ENCODE assay signal across 9 cellular contexts in the genomic region with DNA sequence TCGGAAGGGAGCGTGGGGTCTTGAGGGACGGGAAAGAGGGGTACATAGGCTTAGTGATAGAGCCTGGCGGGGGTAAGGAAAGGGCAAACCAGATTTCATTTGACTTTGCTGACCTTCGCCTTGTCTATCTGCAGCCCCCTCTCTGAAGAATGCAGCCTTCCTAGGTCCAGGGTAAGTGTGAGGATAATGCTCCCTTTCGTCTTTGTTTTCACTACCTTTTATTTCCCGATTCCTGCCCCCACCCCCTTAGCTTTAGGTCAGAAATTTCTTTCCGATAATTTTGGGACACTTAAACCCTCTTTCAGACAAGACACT. TPM values are rescaled to one million over a fixed set of nuclear protein-coding genes. Genes with fewer than 3 reads are reported as not detected.
A peak's percentile ranks its signal among the peaks of the same experiment; 100 is the strongest.
DNase-seq lines count a peak whose midpoint lies in the region; ATAC-seq and TF ChIP-seq lines count a peak whose summit lies in the region.
"Had no signal": no experiment of that assay in that cellular context is flagged by ENCODE, and none has a peak within 500 bp of the region (broad histone marks: within the 10 kb centered on the region; RNA-seq: fewer than 3 reads in every experiment).

No MANE protein-coding gene starts in this region.

- peaks cover 74% of the 10 kb centered on the region for H3K4me1 Mint-ChIP-seq in activated CD4-positive, alpha-beta T cell treated with anti-CD3 and anti-CD28 coated beads, Interleukin-2, amount 10 ng/mL, durations not matched to agents 7 days and 5 days

- under 1% methylated on average over 8 of the region's 8 CpGs for WGBS in liver
- WGBS in thyroid gland, 2 donors: 0 to 1% methylated on average over 8 of the region's 8 CpGs

- peaks cover 13 to 29% of the 10 kb centered on the region in 2 donors for H3K4me1 ChIP-seq in ascending aorta
- H3K4me1 ChIP-seq in liver (ENCODE audit: control insufficient read depth in 4 of 4, insufficient read depth in 4 of 4, low read length in 3 of 4): peaks cover 2 to 31% (median 23%) of the 10 kb centered on the region in 4 donors
- peaks cover 9 to 28% of the 10 kb centered on the region in 2 donors for H3K4me1 ChIP-seq in thyroid gland

- no peaks in the 10 kb centered on the region for H3K9me3 ChIP-seq in ascending aorta
- no peaks in the 10 kb centered on the region for H3K9me3 ChIP-seq in liver (ENCODE audit: control insufficient read depth in 4 of 4, low read length in 3 of 4)
- H3K9me3 ChIP-seq in thyroid gland: no peaks in the 10 kb centered on the region

- H3K4me3 Mint-ChIP-seq in activated CD4-positive, alpha-beta T cell treated with anti-CD3 and anti-CD28 coated beads, Interleukin-2, amount 10 ng/mL, durations not matched to agents 7 days and 5 days: peak overlapping the region; percentile 100

- DNase-seq in activated CD4-positive, alpha-beta T cell treated with anti-CD3 and anti-CD28 coated beads, Interleukin-2, amount 10 ng/mL, durations not matched to agents 7 days and 5 days: no peak
- DNase-seq in activated CD4-positive, alpha-beta T cell treated with anti-CD3 and anti-CD28 coated beads for 1 hour: no peak
- DNase-seq in ascending aorta (ENCODE audit: low spot score in 2 of 2) (no peak), thyroid gland (no peak), NCI-H2107 treated with DMSO at 0.1 percent for 48 hours (lab: John Stamatoyannopoulos, UW; ENCODE audit: unreplicated experiment) (no peak)
- no peak for DNase-seq in stimulated activated CD4-positive, alpha-beta T cell treated with anti-CD3 and anti-CD28 coated beads, Interleukin-2, amount 100 ng/mL, for 48 hours

- TF ChIP-seq RAD21 in liver (IDR thresholded peaks at IDR 0.05): no peak

- H3K9me3 Mint-ChIP-seq in activated CD4-positive, alpha-beta T cell treated with anti-CD3 and anti-CD28 coated beads, Interleukin-2, amount 10 ng/mL, durations not matched to agents 7 days and 5 days: no peaks in the 10 kb centered on the region

- CTCF ChIA-PET in activated CD4-positive, alpha-beta T cell treated with anti-CD3 and anti-CD28 coated beads, Interleukin-2, amount 10 ng/mL, durations not matched to agents 7 days and 5 days (lab: Charles Lee): interaction anchor here (1.1 kb wide), 1 partner anchor 319 kb away, joined by 4 read pairs; no protein-coding TSS in a partner anchor

- no peaks in the 10 kb centered on the region for H3K27me3 Mint-ChIP-seq in activated CD4-positive, alpha-beta T cell treated with anti-CD3 and anti-CD28 coated beads, Interleukin-2, amount 10 ng/mL, durations not matched to agents 7 days and 5 days

- intact Hi-C loops in ascending aorta (cut with DNase I) (loop anchor here (1.0 to 10.0 kb wide), 6 partner anchors 306 to 1265 kb away; a partner anchor contains a TSS), thyroid gland (cut with DNase I) (no loop called here)

- peaks cover 75% of the 10 kb centered on the region for H3K36me3 Mint-ChIP-seq in activated CD4-positive, alpha-beta T cell treated with anti-CD3 and anti-CD28 coated beads, Interleukin-2, amount 10 ng/mL, durations not matched to agents 7 days and 5 days (ENCODE audit: low read depth)

- H3K27ac ChIP-seq in ascending aorta (peak overlapping the region; percentile 80 to 82), liver (ENCODE audit: low read depth in 1 of 2, low read length in 2 of 2) (peak overlapping the region; percentile 80 to 87), thyroid gland (peak overlapping the region; percentile 49 to 74 (median 71))

- TF ChIP-seq POLR2A in thyroid gland (IDR thresholded peaks at IDR 0.05): no peak

- ATAC-seq in GM18498 (IDR thresholded peaks at IDR 0.05; ENCODE audit: unreplicated experiment): no peak

- peak overlapping the region; percentile 85 to 96 for H3K4me3 ChIP-seq in ascending aorta
- H3K4me3 ChIP-seq in liver (ENCODE audit: low read depth in 1 of 3, low read length in 3 of 3): peak overlapping the region; percentile 78 to 99 (median 98)
- H3K4me3 ChIP-seq in thyroid gland (replicated peaks in 1 of 3): peak overlapping the region; percentile 52 to 86 (median 77)

- peak overlapping the region; percentile 97 for H3K9ac ChIP-seq in liver (ENCODE audit: low read depth in 1 of 2, low read length in 2 of 2)

- H3K36me3 ChIP-seq in ascending aorta: peaks cover 4 to 16% of the 10 kb centered on the region in 2 donors
- peaks cover 1 to 16% (median 8%) of the 10 kb centered on the region in 4 donors for H3K36me3 ChIP-seq in liver (ENCODE audit: control insufficient read depth in 4 of 4, insufficient read depth in 3 of 4, low read depth in 1 of 4, low read length in 3 of 4)
- H3K36me3 ChIP-seq in thyroid gland: peaks cover 6 to 9% of the 10 kb centered on the region in 2 donors

- H3K27me3 ChIP-seq in ascending aorta (no peaks in the 10 kb centered on the region), liver (ENCODE audit: control insufficient read depth in 4 of 4, insufficient read depth in 4 of 4, low read length in 3 of 4) (no peaks in the 10 kb centered on the region), thyroid gland (no peaks in the 10 kb centered on the region)

- H3K27ac Mint-ChIP-seq in activated CD4-positive, alpha-beta T cell treated with anti-CD3 and anti-CD28 coated beads, Interleukin-2, amount 10 ng/mL, durations not matched to agents 7 days and 5 days: peak overlapping the region; percentile 97

- no peak for TF ChIP-seq CTCF in ascending aorta (IDR thresholded peaks at IDR 0.05)
- TF ChIP-seq CTCF in liver (IDR thresholded peaks at IDR 0.05; ENCODE audit: low read depth, low read length, missing input control): no peak
- TF ChIP-seq CTCF in thyroid gland (IDR thresholded peaks at IDR 0.05): no peak

- POLR2A ChIA-PET in activated CD4-positive, alpha-beta T cell treated with anti-CD3 and anti-CD28 coated beads, Interleukin-2, amount 10 ng/mL, durations not matched to agents 7 days and 5 days (lab: Charles Lee): no interaction called here

TF ChIP-seq in liver, 16 proteins besides CTCF, POLR2A, EP300 and RAD21 (continues in another document):
- no peak for TF ChIP-seq HNF4A (conservative IDR thresholded peaks at IDR 0.05)
- TF ChIP-seq JUND (IDR thresholded peaks at IDR 0.05): no peak
- TF ChIP-seq NR2F2 (IDR thresholded peaks at IDR 0.05): no peak
- TF ChIP-seq EGR1 (IDR thresholded peaks at IDR 0.05; ENCODE audit: low read depth in 2 of 2): no peak
- TF ChIP-seq RXRA (IDR thresholded peaks at IDR 0.05): no peak
- TF ChIP-seq, protein P1, sequence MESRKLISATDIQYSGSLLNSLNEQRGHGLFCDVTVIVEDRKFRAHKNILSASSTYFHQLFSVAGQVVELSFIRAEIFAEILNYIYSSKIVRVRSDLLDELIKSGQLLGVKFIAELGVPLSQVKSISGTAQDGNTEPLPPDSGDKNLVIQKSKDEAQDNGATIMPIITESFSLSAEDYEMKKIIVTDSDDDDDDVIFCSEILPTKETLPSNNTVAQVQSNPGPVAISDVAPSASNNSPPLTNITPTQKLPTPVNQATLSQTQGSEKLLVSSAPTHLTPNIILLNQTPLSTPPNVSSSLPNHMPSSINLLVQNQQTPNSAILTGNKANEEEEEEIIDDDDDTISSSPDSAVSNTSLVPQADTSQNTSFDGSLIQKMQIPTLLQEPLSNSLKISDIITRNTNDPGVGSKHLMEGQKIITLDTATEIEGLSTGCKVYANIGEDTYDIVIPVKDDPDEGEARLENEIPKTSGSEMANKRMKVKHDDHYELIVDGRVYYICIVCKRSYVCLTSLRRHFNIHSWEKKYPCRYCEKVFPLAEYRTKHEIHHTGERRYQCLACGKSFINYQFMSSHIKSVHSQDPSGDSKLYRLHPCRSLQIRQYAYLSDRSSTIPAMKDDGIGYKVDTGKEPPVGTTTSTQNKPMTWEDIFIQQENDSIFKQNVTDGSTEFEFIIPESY (IDR thresholded peaks at IDR 0.05): no peak
- no peak for TF ChIP-seq FOXA1 (IDR thresholded peaks at IDR 0.05)
- no peak for TF ChIP-seq HNF4G (IDR thresholded peaks at IDR 0.05)
- TF ChIP-seq FOXA2 (IDR thresholded peaks at IDR 0.05): no peak
- TF ChIP-seq, protein P2, sequence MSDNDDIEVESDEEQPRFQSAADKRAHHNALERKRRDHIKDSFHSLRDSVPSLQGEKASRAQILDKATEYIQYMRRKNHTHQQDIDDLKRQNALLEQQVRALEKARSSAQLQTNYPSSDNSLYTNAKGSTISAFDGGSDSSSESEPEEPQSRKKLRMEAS (IDR thresholded peaks at IDR 0.05): no peak

RNA-seq across cellular contexts. Expression of a gene that starts 0.4 kb away (rescaled TPM):
- total RNA-seq in activated CD4-positive, alpha-beta T cell treated with anti-CD3 and anti-CD28 coated beads, Interleukin-2, amount 10 ng/mL, durations not matched to agents 7 days and 5 days: 100 to 1,000 TPM; 321 to 348 TPM
- total RNA-seq in ascending aorta (24.7 TPM), liver (100 to 1,000 TPM; 143 to 212 TPM), thyroid gland (100 to 1,000 TPM; 128 to 252 (median 193) TPM)
- polyA plus RNA-seq in liver: 100 to 1,000 TPM; 234 to 257 TPM

RNA-seq across cellular contexts. Expression of a gene that starts 0.6 kb away (rescaled TPM):
- total RNA-seq in activated CD4-positive, alpha-beta T cell treated with anti-CD3 and anti-CD28 coated beads, Interleukin-2, amount 10 ng/mL, durations not matched to agents 7 days and 5 days: 10 to 100 TPM; 46.1 to 48.6 TPM
- total RNA-seq in ascending aorta: 31.2 TPM
- 10 to 100 TPM; 12.7 to 21.9 TPM for total RNA-seq in liver
- polyA plus RNA-seq in liver: 10 to 100 TPM; 17.9 to 25.3 TPM
- total RNA-seq in thyroid gland: 10 to 100 TPM; 19.5 to 36.1 (median 26.3) TPM

RNA-seq across cellular contexts. Expression of a gene that starts 22.1 kb away (rescaled TPM):
- total RNA-seq in activated CD4-positive, alpha-beta T cell treated with anti-CD3 and anti-CD28 coated beads, Interleukin-2, amount 10 ng/mL, durations not matched to agents 7 days and 5 days: 1 to 10 TPM; 1.6 to 1.7 TPM
- 1.6 TPM for total RNA-seq in ascending aorta
- 10 to 100 TPM in 1 of 2 donors, 1 to 10 TPM in 1; 2.8 to 10.6 TPM for total RNA-seq in liver
- 10 to 100 TPM in 1 of 2 donors, under 1 TPM in 1; 0.96 to 10.9 TPM for polyA plus RNA-seq in liver
- total RNA-seq in thyroid gland: 1 to 10 TPM; 1.1 to 2.1 (median 1.7) TPM

RNA-seq across cellular contexts. Expression of a gene that starts 24.1 kb away (rescaled TPM):
- 10 to 100 TPM; 34.5 to 49.8 TPM for total RNA-seq in activated CD4-positive, alpha-beta T cell treated with anti-CD3 and anti-CD28 coated beads, Interleukin-2, amount 10 ng/mL, durations not matched to agents 7 days and 5 days
- total RNA-seq in ascending aorta (18.9 TPM), liver (1 to 10 TPM; 4.0 to 6.4 TPM), thyroid gland (10 to 100 TPM in 1 of 4 donors, 1 to 10 TPM in 3; 2.5 to 23.6 (median 6.5) TPM)
- 10 to 100 TPM; 14.4 to 16.3 TPM for polyA plus RNA-seq in liver

RNA-seq across cellular contexts. Expression of a gene that starts 53.8 kb away (rescaled TPM):
- under 1 TPM; 0.15 TPM for total RNA-seq in activated CD4-positive, alpha-beta T cell treated with anti-CD3 and anti-CD28 coated beads, Interleukin-2, amount 10 ng/mL, durations not matched to agents 7 days and 5 days
- total RNA-seq in ascending aorta (3.6 TPM), liver (1 to 10 TPM; 2.3 to 4.0 TPM), thyroid gland (1 to 10 TPM; 2.3 to 7.7 (median 3.4) TPM)
- 1 to 10 TPM in 1 of 2 donors, under 1 TPM in 1; 0.97 to 5.6 TPM for polyA plus RNA-seq in liver
- total RNA-seq: HT1080 had no signal
